ENCODE assay signal across 8 cellular contexts in genomic region chr13:113562085-113562749, GRCh38. TPM values are rescaled to one million over a fixed set of nuclear protein-coding genes. Genes with fewer than 3 reads are reported as not detected.
A peak's percentile ranks its signal among the peaks of the same experiment; 100 is the strongest.
DNase-seq lines count a peak whose midpoint lies in the region; ATAC-seq and TF ChIP-seq lines count a peak whose summit lies in the region.

No MANE protein-coding gene starts in this region.

- peaks cover 6% of the 10 kb centered on the region for H3K27me3 Mint-ChIP-seq in activated T-cell treated with anti-CD3 and anti-CD28 coated beads, Interleukin-2, amount 50 U/mL, for 24 hours
- H3K27me3 Mint-ChIP-seq in neural crest cell (ENCODE audit: low read depth), result no peaks in the 10 kb centered on the region

- ATAC-seq in HG03196 (IDR thresholded peaks at IDR 0.05; ENCODE audit: unreplicated experiment), result peak; percentile 51
- no peak for ATAC-seq in GM18519 (IDR thresholded peaks at IDR 0.05; ENCODE audit: low FRiP score, unreplicated experiment)

- H3K4me1 Mint-ChIP-seq in activated T-cell treated with anti-CD3 and anti-CD28 coated beads, Interleukin-2, amount 50 U/mL, for 24 hours (ENCODE audit: low read depth), result peaks cover 6% of the 10 kb centered on the region
- H3K4me1 Mint-ChIP-seq in neural crest cell, result peaks cover 8% of the 10 kb centered on the region

- no peak overlapping the region for H3K4me3 Mint-ChIP-seq in activated T-cell treated with anti-CD3 and anti-CD28 coated beads, Interleukin-2, amount 50 U/mL, for 24 hours
- H3K4me3 Mint-ChIP-seq in neural crest cell, result no peak overlapping the region

- H3K27ac Mint-ChIP-seq in activated T-cell treated with anti-CD3 and anti-CD28 coated beads, Interleukin-2, amount 50 U/mL, for 24 hours, result no peak overlapping the region
- H3K27ac Mint-ChIP-seq in neural crest cell (ENCODE audit: unreplicated experiment), result no peak overlapping the region

- no peaks in the 10 kb centered on the region for H3K9me3 Mint-ChIP-seq in activated T-cell treated with anti-CD3 and anti-CD28 coated beads, Interleukin-2, amount 50 U/mL, for 24 hours
- H3K9me3 Mint-ChIP-seq in neural crest cell, result no peaks in the 10 kb centered on the region

- no peak overlapping the region for H3K4me3 ChIP-seq in foreskin fibroblast (ENCODE audit: low read depth in 1 of 2, low read length in 2 of 2)

- TF ChIP-seq CTCF in foreskin fibroblast (IDR thresholded peaks at IDR 0.05; ENCODE audit: low read depth, low read length) (peak; percentile 83), neural crest cell (conservative IDR thresholded peaks at IDR 0.05) (peak; percentile 79)

- no peaks in the 10 kb centered on the region for H3K36me3 Mint-ChIP-seq in activated T-cell treated with anti-CD3 and anti-CD28 coated beads, Interleukin-2, amount 50 U/mL, for 24 hours (ENCODE audit: low read depth)
- no peaks in the 10 kb centered on the region for H3K36me3 Mint-ChIP-seq in neural crest cell (ENCODE audit: low read depth)

- DNase-seq in DMS53 (lab: John Stamatoyannopoulos, UW) (peak; percentile 64), NCI-H82 (lab: John Stamatoyannopoulos, UW) (peak; percentile 88), foreskin fibroblast (peak; percentile 60 to 87), neural crest cell (ENCODE audit: low read depth, low spot score) (peak; percentile 76), ureter (ENCODE audit: low spot score) (peak; percentile 69)
- DNase-seq in activated T-cell treated with anti-CD3 and anti-CD28 coated beads, Interleukin-2, amount 50 U/mL, for 24 hours, result peak; percentile 61

RNA-seq across cellular contexts. Expression of gene TFDP1, which starts 22.3 kb away (rescaled TPM):
- total RNA-seq in neural crest cell, result 105 and 108 TPM in 2 replicates
- total RNA-seq in ureter, result 54.9 TPM
